Comparison of ENCODE assay signal across 9 cellular contexts in genomic region chr2:210195066-210195852, GRCh38. TPM values are rescaled to one million over a fixed set of nuclear protein-coding genes. Genes with fewer than 3 reads are reported as not detected.
DNase-seq lines count a peak whose midpoint lies in the region; ATAC-seq and TF ChIP-seq lines count a peak whose summit lies in the region.
"Had no signal": no experiment of that assay in that cellular context is flagged by ENCODE, and none has a peak within 500 bp of the region (broad histone marks: within the 10 kb centered on the region; RNA-seq: fewer than 3 reads in every experiment).

No MANE protein-coding gene starts in this region.

- H2AFZ ChIP-seq in neuronal stem cell (ENCODE audit: low read length) = peak overlapping the region; percentile 64

- peak; percentile 64 for TF ChIP-seq CTCF in cardiac muscle cell (IDR thresholded peaks at IDR 0.05; ENCODE audit: low read depth, low read length)

- no peak overlapping the region for H3K14ac ChIP-seq in neuronal stem cell (ENCODE audit: low read length)

- H3K4me1 Mint-ChIP-seq in activated naive CD4-positive, alpha-beta T cell treated with anti-CD3 and anti-CD28 coated beads, Interleukin-2, amount 10 ng/mL, durations not matched to agents 7 days and 5 days = peaks cover 2% of the 10 kb centered on the region
- H3K4me1 Mint-ChIP-seq: activated naive CD4-positive, alpha-beta T cell treated with anti-CD3 and anti-CD28 coated beads, Interleukin-2, amount 50 U/mL, for 24 hours had no signal

- no peaks in the 10 kb centered on the region for H3K4me1 ChIP-seq in cardiac muscle cell (ENCODE audit: low read depth)
- no peaks in the 10 kb centered on the region for H3K4me1 ChIP-seq in neuronal stem cell (ENCODE audit: control insufficient read depth in 2 of 2, insufficient read depth in 1 of 2, low read depth in 1 of 2, low read length in 2 of 2)

- no peak for ATAC-seq in GM19328 (IDR thresholded peaks at IDR 0.05; ENCODE audit: unreplicated experiment)

- no peak overlapping the region for H3K9ac ChIP-seq in neuronal stem cell (ENCODE audit: low read depth, low read length, poor library complexity)

- no peak overlapping the region for H4K91ac ChIP-seq in neuronal stem cell (ENCODE audit: low read depth, low read length, poor library complexity)

- no peak overlapping the region for H2BK5ac ChIP-seq in neuronal stem cell (ENCODE audit: low read length)

- no peak overlapping the region for H2BK12ac ChIP-seq in neuronal stem cell (ENCODE audit: low read length)

- no peak overlapping the region for H3K27ac Mint-ChIP-seq in activated naive CD4-positive, alpha-beta T cell treated with anti-CD3 and anti-CD28 coated beads, Interleukin-2, amount 10 ng/mL, durations not matched to agents 7 days and 5 days
- H3K27ac Mint-ChIP-seq: activated naive CD4-positive, alpha-beta T cell treated with anti-CD3 and anti-CD28 coated beads, Interleukin-2, amount 50 U/mL, for 24 hours had no signal

- peaks cover 7% of the 10 kb centered on the region for H3K27me3 Mint-ChIP-seq in activated naive CD4-positive, alpha-beta T cell treated with anti-CD3 and anti-CD28 coated beads, Interleukin-2, amount 10 ng/mL, durations not matched to agents 7 days and 5 days

- H3K9me3 ChIP-seq in cardiac muscle cell (ENCODE audit: low read depth) (no peaks in the 10 kb centered on the region), neuronal stem cell (replicated peaks in 1 of 2; ENCODE audit: control insufficient read depth in 2 of 2, insufficient read depth in 1 of 2, low read depth in 1 of 2, low read length in 2 of 2) (no peaks in the 10 kb centered on the region)

- H3K27me3 ChIP-seq in cardiac muscle cell (no peaks in the 10 kb centered on the region), neuronal stem cell (ENCODE audit: control insufficient read depth in 3 of 3, insufficient read depth in 3 of 3, low read depth in 1 of 3, low read length in 3 of 3) (no peaks in the 10 kb centered on the region)

- H2AK5ac ChIP-seq in neuronal stem cell (ENCODE audit: low read depth, low read length) = no peak overlapping the region

- H3K4me2 ChIP-seq in neuronal stem cell (ENCODE audit: insufficient read depth, low read length, poor library complexity, severe bottlenecking) = no peak overlapping the region

- CTCF ChIA-PET in activated naive CD4-positive, alpha-beta T cell treated with anti-CD3 and anti-CD28 coated beads, Interleukin-2, amount 10 ng/mL, durations not matched to agents 7 days and 5 days (lab: Charles Lee) = interaction anchor here (0.6 to 5.2 kb wide), 4 partner anchors 20 to 218 kb away, joined by 3 to 55 read pairs (median 4); no protein-coding TSS in a partner anchor

- H3K4ac ChIP-seq in neuronal stem cell (ENCODE audit: low read length) = no peak overlapping the region

- H3K4me3 Mint-ChIP-seq in activated naive CD4-positive, alpha-beta T cell treated with anti-CD3 and anti-CD28 coated beads, Interleukin-2, amount 10 ng/mL, durations not matched to agents 7 days and 5 days = no peak overlapping the region
- H3K4me3 Mint-ChIP-seq: activated naive CD4-positive, alpha-beta T cell treated with anti-CD3 and anti-CD28 coated beads, Interleukin-2, amount 50 U/mL, for 24 hours had no signal

- no peaks in the 10 kb centered on the region for H3K36me3 Mint-ChIP-seq in activated naive CD4-positive, alpha-beta T cell treated with anti-CD3 and anti-CD28 coated beads, Interleukin-2, amount 10 ng/mL, durations not matched to agents 7 days and 5 days
- H3K36me3 Mint-ChIP-seq: activated naive CD4-positive, alpha-beta T cell treated with anti-CD3 and anti-CD28 coated beads, Interleukin-2, amount 50 U/mL, for 24 hours had no signal

- H2BK15ac ChIP-seq in neuronal stem cell (ENCODE audit: low read length) = no peak overlapping the region

- H3K4me3 ChIP-seq in cardiac muscle cell = no peak overlapping the region
- no peak overlapping the region for H3K4me3 ChIP-seq in neuronal stem cell (ENCODE audit: low read length in 2 of 2)

- no peaks in the 10 kb centered on the region for H3K79me1 ChIP-seq in neuronal stem cell (ENCODE audit: low read depth, low read length)

- no peaks in the 10 kb centered on the region for H3K36me3 ChIP-seq in cardiac muscle cell
- H3K36me3 ChIP-seq in neuronal stem cell (replicated peaks in 1 of 2; ENCODE audit: control insufficient read depth in 2 of 2, insufficient read depth in 2 of 2, low read length in 2 of 2) = no peaks in the 10 kb centered on the region

- H3K27ac ChIP-seq in cardiac muscle cell (no peak overlapping the region), neuronal stem cell (replicated peaks; ENCODE audit: low read length) (no peak overlapping the region)

- H2BK120ac ChIP-seq in neuronal stem cell (ENCODE audit: low read depth, low read length) = no peak overlapping the region

- no CpG with 5 or more reads among the region's 8 CpGs for WGBS in neuronal stem cell (ENCODE audit: extremely low coverage in 2 of 2, insufficient read length in 2 of 2, insufficient replicate concordance in 1 of 2), 2 donors

- intact Hi-C loops in cardiac septum (cut with DNase I) = loop anchor here (1.0 to 5.0 kb wide), 3 partner anchors 118 to 863 kb away; no protein-coding TSS in a partner anchor

- H4K8ac ChIP-seq in neuronal stem cell (ENCODE audit: low read depth, low read length) = no peak overlapping the region

- DNase-seq in cardiac muscle cell (ENCODE audit: low read depth in 1 of 2, low spot score in 1 of 2) (peak; percentile 55 to 70), cardiac septum (ENCODE audit: low spot score) (no peak), LoVo (ENCODE audit: low spot score) (peak; percentile 66), SHP77 treated with DMSO at 0.1 percent for 48 hours (lab: John Stamatoyannopoulos, UW) (peak; percentile 53), fibroblast of gingiva (ENCODE audit: low read depth) (peak; percentile 39), neuronal stem cell (ENCODE audit: low spot score) (no peak)
- DNase-seq in activated naive CD4-positive, alpha-beta T cell treated with anti-CD3 and anti-CD28 coated beads, Interleukin-2, amount 10 ng/mL, durations not matched to agents 7 days and 5 days = no peak

- no peak overlapping the region for H3K18ac ChIP-seq in neuronal stem cell (ENCODE audit: low read length)

- no peaks in the 10 kb centered on the region for H3K9me3 Mint-ChIP-seq in activated naive CD4-positive, alpha-beta T cell treated with anti-CD3 and anti-CD28 coated beads, Interleukin-2, amount 10 ng/mL, durations not matched to agents 7 days and 5 days
- H3K9me3 Mint-ChIP-seq: activated naive CD4-positive, alpha-beta T cell treated with anti-CD3 and anti-CD28 coated beads, Interleukin-2, amount 50 U/mL, for 24 hours had no signal

- H3K23ac ChIP-seq in neuronal stem cell (ENCODE audit: low read depth, low read length, poor library complexity) = no peak overlapping the region

RNA-seq across cellular contexts. Expression of gene KANSL1L, which starts 24.1 kb away (rescaled TPM):
- total RNA-seq in cardiac muscle cell (23.3 and 23.6 TPM in 2 replicates), cardiac septum (25.9 TPM)
- 12.4 and 15.6 TPM in 2 replicates for polyA plus RNA-seq in cardiac muscle cell
- polyA plus RNA-seq in neuronal stem cell (2013, experiment 1 of 2) = 15.6 TPM
- 16.2 TPM for polyA plus RNA-seq in neuronal stem cell (2013, experiment 2 of 2)

RNA-seq across cellular contexts. Expression of gene ACADL, which starts 30.0 kb away (rescaled TPM):
- total RNA-seq in cardiac muscle cell = 0.45 and 1.6 TPM in 2 replicates
- polyA plus RNA-seq in cardiac muscle cell = 0.49 and 1.2 TPM in 2 replicates
- 6.2 TPM for total RNA-seq in cardiac septum
- polyA plus RNA-seq in neuronal stem cell (2013, experiment 1 of 2) = 0.07 TPM
- polyA plus RNA-seq in neuronal stem cell (2013, experiment 2 of 2) = 0.03 TPM

Comparison
In these comparisons a context has a peak if more than half of its experiments do, and no peak if none do; other contexts are left out.
1. DNase-seq: peak in cardiac muscle cell (2 of 2), LoVo (single experiment), SHP77 treated with DMSO at 0.1 percent for 48 hours (single experiment) and fibroblast of gingiva (single experiment); none in cardiac septum (single experiment), neuronal stem cell (single experiment) and activated naive CD4-positive, alpha-beta T cell treated with anti-CD3 and anti-CD28 coated beads, Interleukin-2, amount 10 ng/mL, durations not matched to agents 7 days and 5 days (single experiment).